ENCODE assay signal across 9 cellular contexts in the genomic region with DNA sequence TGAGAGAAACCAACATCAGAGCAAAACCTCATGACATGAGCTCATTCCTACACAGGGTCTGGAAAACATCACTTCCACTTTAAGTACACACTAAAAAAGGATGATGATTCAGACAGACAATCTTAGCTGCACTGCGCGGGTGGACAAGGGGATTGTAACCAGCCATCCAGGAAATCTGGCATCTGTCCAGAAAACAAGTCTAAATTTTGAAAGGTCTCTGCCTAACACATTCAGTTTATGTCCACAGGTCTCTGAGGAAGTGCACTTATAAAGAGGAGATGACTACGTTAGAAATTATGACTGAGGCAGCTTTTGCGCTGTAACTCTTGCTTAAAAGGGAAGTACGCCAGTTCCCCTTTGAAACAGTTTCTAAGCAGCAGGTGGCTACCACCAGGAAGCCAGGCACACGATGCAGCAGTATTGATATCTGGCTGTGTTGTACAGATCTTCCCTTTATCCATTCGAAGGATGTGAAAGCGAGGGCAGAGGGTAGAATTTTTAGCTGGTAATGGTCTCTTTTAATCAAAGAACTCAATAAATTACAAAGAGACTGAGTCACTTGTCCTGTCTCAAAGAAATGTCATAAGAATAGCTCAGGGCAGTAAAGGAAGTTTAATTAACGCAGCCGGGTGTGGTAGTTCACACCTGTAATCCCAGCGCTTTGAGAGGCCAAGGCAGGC.
A peak's percentile ranks its signal among the peaks of the same experiment; 100 is the strongest.
DNase-seq lines count a peak whose midpoint lies in the region; ATAC-seq and TF ChIP-seq lines count a peak whose summit lies in the region.
"Had no signal": no experiment of that assay in that cellular context is flagged by ENCODE, and none has a peak within 500 bp of the region (broad histone marks: within the 10 kb centered on the region; RNA-seq: fewer than 3 reads in every experiment).

No MANE protein-coding gene starts in this region.

- TF ChIP-seq CTCF in CD14-positive monocyte (IDR thresholded peaks at IDR 0.05) (no peak), mesothelial cell of epicardium (IDR thresholded peaks at IDR 0.05; ENCODE audit: unreplicated experiment) (no peak)

- DNase-seq in CD14-positive monocyte (ENCODE audit: low spot score) = peak; percentile 89
- DNase-seq in RPMI8226 = peak; percentile 75
- peak; percentile 96 for DNase-seq in dermis blood vessel endothelial cell
- peak; percentile 90 for DNase-seq in myocyte (ENCODE audit: low read depth)
- no peak for DNase-seq in mesothelial cell of epicardium (ENCODE audit: low spot score in 2 of 2, unreplicated experiment in 2 of 2)
- DNase-seq in activated T-helper 1 cell treated with anti-CD3 and anti-CD28 coated beads, Interleukin-12 subunit alpha, Interleukin-12 subunit beta, Interleukin-2, Interleukin-4 antibody, amounts not matched to agents 30 ng/mL and 10 ng/mL and 1 ng/mL, durations not matched to agents 14 hours and 24 hours and 36 hours (ENCODE audit: low spot score) = no peak

- H3K4me3 Mint-ChIP-seq in CD14-positive monocyte (no peak overlapping the region), mesothelial cell of epicardium (no peak overlapping the region)
- H3K4me3 Mint-ChIP-seq in activated T-helper 1 cell treated with anti-CD3 and anti-CD28 coated beads, Interleukin-12 subunit alpha, Interleukin-12 subunit beta, Interleukin-2, Interleukin-4 antibody, amounts not matched to agents 30 ng/mL and 10 ng/mL and 1 ng/mL, durations not matched to agents 14 hours and 24 hours and 36 hours = no peak overlapping the region
- H3K4me3 Mint-ChIP-seq: neural crest cell had no signal

- H3K27me3 Mint-ChIP-seq in CD14-positive monocyte (ENCODE audit: low read depth in 3 of 3) (no peaks in the 10 kb centered on the region), mesothelial cell of epicardium (ENCODE audit: low read depth) (no peaks in the 10 kb centered on the region)
- peaks cover 2% of the 10 kb centered on the region for H3K27me3 Mint-ChIP-seq in activated T-helper 1 cell treated with anti-CD3 and anti-CD28 coated beads, Interleukin-12 subunit alpha, Interleukin-12 subunit beta, Interleukin-2, Interleukin-4 antibody, amounts not matched to agents 30 ng/mL and 10 ng/mL and 1 ng/mL, durations not matched to agents 14 hours and 24 hours and 36 hours (ENCODE audit: insufficient read depth)

- no peaks in the 10 kb centered on the region for H3K9me3 Mint-ChIP-seq in CD14-positive monocyte
- no peaks in the 10 kb centered on the region for H3K9me3 Mint-ChIP-seq in mesothelial cell of epicardium
- H3K9me3 Mint-ChIP-seq in activated T-helper 1 cell treated with anti-CD3 and anti-CD28 coated beads, Interleukin-12 subunit alpha, Interleukin-12 subunit beta, Interleukin-2, Interleukin-4 antibody, amounts not matched to agents 30 ng/mL and 10 ng/mL and 1 ng/mL, durations not matched to agents 14 hours and 24 hours and 36 hours = no peaks in the 10 kb centered on the region
- H3K9me3 Mint-ChIP-seq: neural crest cell had no signal

- H3K27ac Mint-ChIP-seq in CD14-positive monocyte (no peak overlapping the region), mesothelial cell of epicardium (no peak overlapping the region)
- H3K27ac Mint-ChIP-seq in activated T-helper 1 cell treated with anti-CD3 and anti-CD28 coated beads, Interleukin-12 subunit alpha, Interleukin-12 subunit beta, Interleukin-2, Interleukin-4 antibody, amounts not matched to agents 30 ng/mL and 10 ng/mL and 1 ng/mL, durations not matched to agents 14 hours and 24 hours and 36 hours = no peak overlapping the region

- peak; percentile 92 for ATAC-seq in GM18868 (IDR thresholded peaks at IDR 0.05; ENCODE audit: unreplicated experiment)
- peak; percentile 89 for ATAC-seq in HG03342 (IDR thresholded peaks at IDR 0.05; ENCODE audit: unreplicated experiment)

- H3K36me3 Mint-ChIP-seq in CD14-positive monocyte = no peaks in the 10 kb centered on the region
- H3K36me3 Mint-ChIP-seq in mesothelial cell of epicardium = no peaks in the 10 kb centered on the region
- H3K36me3 Mint-ChIP-seq in activated T-helper 1 cell treated with anti-CD3 and anti-CD28 coated beads, Interleukin-12 subunit alpha, Interleukin-12 subunit beta, Interleukin-2, Interleukin-4 antibody, amounts not matched to agents 30 ng/mL and 10 ng/mL and 1 ng/mL, durations not matched to agents 14 hours and 24 hours and 36 hours (ENCODE audit: low read depth) = no peaks in the 10 kb centered on the region

- intact Hi-C loops in CD14-positive monocyte (cut with micrococcal nuclease) = loop anchor here in 1 of 2 donors (5.0 kb wide), 2 partner anchors 885 to 1045 kb away; partner anchors contain the start of gene RUNX1
- intact Hi-C loops in activated T-helper 1 cell treated with anti-CD3 and anti-CD28 coated beads, Interleukin-12 subunit alpha, Interleukin-12 subunit beta, Interleukin-2, Interleukin-4 antibody, amounts not matched to agents 30 ng/mL and 10 ng/mL and 1 ng/mL, durations not matched to agents 14 hours and 24 hours and 36 hours (cut with micrococcal nuclease) = loop anchor here (5.0 to 10.0 kb wide), 2 partner anchors 158 to 180 kb away; no protein-coding TSS in a partner anchor

- H3K4me1 Mint-ChIP-seq in CD14-positive monocyte (no peaks in the 10 kb centered on the region), mesothelial cell of epicardium (no peaks in the 10 kb centered on the region)
- no peaks in the 10 kb centered on the region for H3K4me1 Mint-ChIP-seq in activated T-helper 1 cell treated with anti-CD3 and anti-CD28 coated beads, Interleukin-12 subunit alpha, Interleukin-12 subunit beta, Interleukin-2, Interleukin-4 antibody, amounts not matched to agents 30 ng/mL and 10 ng/mL and 1 ng/mL, durations not matched to agents 14 hours and 24 hours and 36 hours (ENCODE audit: low read depth)
- H3K4me1 Mint-ChIP-seq: neural crest cell had no signal

Comparison
In these comparisons a context has a peak if more than half of its experiments do, and no peak if none do; other contexts are left out.
1. DNase-seq: peak in CD14-positive monocyte (single experiment), RPMI8226 (single experiment), dermis blood vessel endothelial cell (single experiment) and myocyte (single experiment); none in mesothelial cell of epicardium (0 of 2) and activated T-helper 1 cell treated with anti-CD3 and anti-CD28 coated beads, Interleukin-12 subunit alpha, Interleukin-12 subunit beta, Interleukin-2, Interleukin-4 antibody, amounts not matched to agents 30 ng/mL and 10 ng/mL and 1 ng/mL, durations not matched to agents 14 hours and 24 hours and 36 hours (single experiment).